In the genomic region with DNA sequence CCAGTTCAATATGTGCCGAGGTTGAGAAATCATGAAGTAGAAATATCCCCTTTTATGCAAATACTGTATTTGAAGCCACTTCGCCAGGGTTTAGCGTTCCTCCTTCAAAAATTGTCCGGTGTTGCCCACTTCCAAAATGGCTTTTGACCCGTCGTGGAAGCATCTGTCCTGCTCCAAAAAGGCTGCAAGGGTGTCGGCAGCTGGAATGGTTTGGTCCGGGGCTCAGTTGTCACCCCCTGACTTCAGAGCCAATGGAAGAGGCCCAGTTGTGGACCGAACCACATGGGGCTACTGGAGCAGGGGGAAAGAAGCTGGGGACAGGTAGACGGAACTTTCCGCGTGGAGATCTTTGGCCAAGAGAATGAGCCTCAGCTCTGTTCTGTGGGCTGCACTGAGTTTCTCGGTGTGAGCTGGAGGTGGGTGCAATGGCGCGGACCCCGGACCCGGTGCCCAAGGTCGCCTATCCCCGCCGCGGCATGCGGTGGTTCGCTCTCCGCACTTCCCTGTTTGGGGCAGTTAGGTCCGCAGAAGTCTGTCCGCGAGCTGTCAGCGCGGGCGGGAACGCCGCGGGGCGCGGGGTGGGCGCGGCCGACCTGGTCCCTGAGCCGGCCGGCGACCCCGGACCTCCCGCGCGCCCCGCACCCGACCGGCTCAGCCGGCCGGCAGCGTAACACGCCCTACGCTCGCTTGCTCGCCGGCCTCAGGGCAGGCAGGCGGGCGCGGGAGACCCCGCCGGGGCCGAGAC, we compare ENCODE assay signal across 1 cellular context.
TF ChIP-seq lines count a peak whose summit lies in the region.

ANKRD13A (plus strand) TSS at position 527 of the 745 bp plus-strand sequence. CDS start 259 bp downstream, outside the sequence.

TF ChIP-seq in HepG2, 621 proteins besides CTCF, POLR2A, EP300 and RAD21 (continued from another document and continues in another):
- TF ChIP-seq, protein P1, sequence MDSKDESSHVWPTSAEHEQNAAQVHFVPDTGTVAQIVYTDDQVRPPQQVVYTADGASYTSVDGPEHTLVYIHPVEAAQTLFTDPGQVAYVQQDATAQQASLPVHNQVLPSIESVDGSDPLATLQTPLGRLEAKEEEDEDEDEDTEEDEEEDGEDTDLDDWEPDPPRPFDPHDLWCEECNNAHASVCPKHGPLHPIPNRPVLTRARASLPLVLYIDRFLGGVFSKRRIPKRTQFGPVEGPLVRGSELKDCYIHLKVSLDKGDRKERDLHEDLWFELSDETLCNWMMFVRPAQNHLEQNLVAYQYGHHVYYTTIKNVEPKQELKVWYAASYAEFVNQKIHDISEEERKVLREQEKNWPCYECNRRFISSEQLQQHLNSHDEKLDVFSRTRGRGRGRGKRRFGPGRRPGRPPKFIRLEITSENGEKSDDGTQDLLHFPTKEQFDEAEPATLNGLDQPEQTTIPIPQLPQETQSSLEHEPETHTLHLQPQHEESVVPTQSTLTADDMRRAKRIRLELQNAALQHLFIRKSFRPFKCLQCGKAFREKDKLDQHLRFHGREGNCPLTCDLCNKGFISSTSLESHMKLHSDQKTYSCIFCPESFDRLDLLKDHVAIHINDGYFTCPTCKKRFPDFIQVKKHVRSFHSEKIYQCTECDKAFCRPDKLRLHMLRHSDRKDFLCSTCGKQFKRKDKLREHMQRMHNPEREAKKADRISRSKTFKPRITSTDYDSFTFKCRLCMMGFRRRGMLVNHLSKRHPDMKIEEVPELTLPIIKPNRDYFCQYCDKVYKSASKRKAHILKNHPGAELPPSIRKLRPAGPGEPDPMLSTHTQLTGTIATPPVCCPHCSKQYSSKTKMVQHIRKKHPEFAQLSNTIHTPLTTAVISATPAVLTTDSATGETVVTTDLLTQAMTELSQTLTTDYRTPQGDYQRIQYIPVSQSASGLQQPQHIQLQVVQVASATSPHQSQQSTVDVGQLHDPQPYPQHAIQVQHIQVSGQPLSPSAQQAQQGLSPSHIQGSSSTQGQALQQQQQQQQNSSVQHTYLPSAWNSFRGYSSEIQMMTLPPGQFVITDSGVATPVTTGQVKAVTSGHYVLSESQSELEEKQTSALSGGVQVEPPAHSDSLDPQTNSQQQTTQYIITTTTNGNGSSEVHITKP (CRISPR knock-in tag; IDR thresholded peaks at IDR 0.05; ENCODE audit: low read depth) = peak; percentile 99
- no peak for TF ChIP-seq NCOA5 (CRISPR knock-in tag; IDR thresholded peaks at IDR 0.05)
- TF ChIP-seq ZNF652 (CRISPR knock-in tag; IDR thresholded peaks at IDR 0.05; ENCODE audit: borderline replicate concordance, low read depth) = no peak
- TF ChIP-seq, protein P2, sequence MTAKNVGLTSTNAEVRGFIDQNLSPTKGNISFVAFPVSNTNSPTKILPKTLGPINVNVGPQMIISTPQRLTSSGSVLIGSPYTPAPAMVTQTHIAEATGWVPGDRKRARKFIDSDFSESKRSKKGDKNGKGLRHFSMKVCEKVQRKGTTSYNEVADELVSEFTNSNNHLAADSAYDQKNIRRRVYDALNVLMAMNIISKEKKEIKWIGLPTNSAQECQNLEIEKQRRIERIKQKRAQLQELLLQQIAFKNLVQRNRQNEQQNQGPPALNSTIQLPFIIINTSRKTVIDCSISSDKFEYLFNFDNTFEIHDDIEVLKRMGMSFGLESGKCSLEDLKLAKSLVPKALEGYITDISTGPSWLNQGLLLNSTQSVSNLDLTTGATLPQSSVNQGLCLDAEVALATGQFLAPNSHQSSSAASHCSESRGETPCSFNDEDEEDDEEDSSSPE (CRISPR knock-in tag; IDR thresholded peaks at IDR 0.05) = peak; percentile 60
- TF ChIP-seq MXI1 (IDR thresholded peaks at IDR 0.05; ENCODE audit: borderline replicate concordance, low read depth, low read length) = peak; percentile 90; the same call in 1 of the 3 replicates
- TF ChIP-seq PAX8 (CRISPR knock-in tag; IDR thresholded peaks at IDR 0.05; ENCODE audit: borderline replicate concordance) = 0 out of 2 replicates have a peak, but pooled peaks have one; percentile 65
- TF ChIP-seq ZC3H13 (CRISPR knock-in tag; IDR thresholded peaks at IDR 0.05) = no peak
- peak; percentile 34; the same call in 1 of the 2 replicates for TF ChIP-seq SRF (IDR thresholded peaks at IDR 0.05; ENCODE audit: low read depth, low read length)
- TF ChIP-seq, protein P3, sequence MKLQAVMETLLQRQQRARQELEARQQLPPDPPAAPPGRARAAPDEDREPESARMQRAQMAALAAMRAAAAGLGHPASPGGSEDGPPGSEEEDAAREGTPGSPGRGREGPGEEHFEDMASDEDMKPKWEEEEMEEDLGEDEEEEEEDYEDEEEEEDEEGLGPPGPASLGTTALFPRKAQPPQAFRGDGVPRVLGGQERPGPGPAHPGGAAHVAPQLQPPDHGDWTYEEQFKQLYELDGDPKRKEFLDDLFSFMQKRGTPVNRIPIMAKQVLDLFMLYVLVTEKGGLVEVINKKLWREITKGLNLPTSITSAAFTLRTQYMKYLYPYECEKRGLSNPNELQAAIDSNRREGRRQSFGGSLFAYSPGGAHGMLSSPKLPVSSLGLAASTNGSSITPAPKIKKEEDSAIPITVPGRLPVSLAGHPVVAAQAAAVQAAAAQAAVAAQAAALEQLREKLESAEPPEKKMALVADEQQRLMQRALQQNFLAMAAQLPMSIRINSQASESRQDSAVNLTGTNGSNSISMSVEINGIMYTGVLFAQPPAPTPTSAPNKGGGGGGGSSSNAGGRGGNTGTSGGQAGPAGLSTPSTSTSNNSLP (IDR thresholded peaks at IDR 0.05; ENCODE audit: low read depth, low read length) = peak; percentile 30; the same call in 1 of the 2 replicates
- peak; percentile 94 for TF ChIP-seq ATF7 (IDR thresholded peaks at IDR 0.05)
- TF ChIP-seq ATF7 (CRISPR knock-in tag; IDR thresholded peaks at IDR 0.05) = no peak
- TF ChIP-seq HHEX (CRISPR knock-in tag; IDR thresholded peaks at IDR 0.05) = no peak
- TF ChIP-seq SRSF1 (optimal IDR thresholded peaks at IDR 0.05; ENCODE audit: low read depth, low read length) = peak; percentile 51
- no peak for TF ChIP-seq MXD3 (CRISPR knock-in tag; IDR thresholded peaks at IDR 0.05)
- TF ChIP-seq, protein P4, sequence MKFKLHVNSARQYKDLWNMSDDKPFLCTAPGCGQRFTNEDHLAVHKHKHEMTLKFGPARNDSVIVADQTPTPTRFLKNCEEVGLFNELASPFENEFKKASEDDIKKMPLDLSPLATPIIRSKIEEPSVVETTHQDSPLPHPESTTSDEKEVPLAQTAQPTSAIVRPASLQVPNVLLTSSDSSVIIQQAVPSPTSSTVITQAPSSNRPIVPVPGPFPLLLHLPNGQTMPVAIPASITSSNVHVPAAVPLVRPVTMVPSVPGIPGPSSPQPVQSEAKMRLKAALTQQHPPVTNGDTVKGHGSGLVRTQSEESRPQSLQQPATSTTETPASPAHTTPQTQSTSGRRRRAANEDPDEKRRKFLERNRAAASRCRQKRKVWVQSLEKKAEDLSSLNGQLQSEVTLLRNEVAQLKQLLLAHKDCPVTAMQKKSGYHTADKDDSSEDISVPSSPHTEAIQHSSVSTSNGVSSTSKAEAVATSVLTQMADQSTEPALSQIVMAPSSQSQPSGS (CRISPR knock-in tag; IDR thresholded peaks at IDR 0.05) = peak; percentile 58; the same call in 1 of the 2 replicates
- 0 out of 2 replicates have a peak, but pooled peaks have one; percentile 19 for TF ChIP-seq ZNF609 (CRISPR knock-in tag; IDR thresholded peaks at IDR 0.05; ENCODE audit: borderline replicate concordance)
- TF ChIP-seq HOXA5 (CRISPR knock-in tag; IDR thresholded peaks at IDR 0.05) = peak; percentile 63
- TF ChIP-seq HNRNPH1 (optimal IDR thresholded peaks at IDR 0.05; ENCODE audit: low read depth, low read length) = no peak
- no peak for TF ChIP-seq CHCHD3 (CRISPR knock-in tag; IDR thresholded peaks at IDR 0.05)
- TF ChIP-seq SP2 (CRISPR knock-in tag; IDR thresholded peaks at IDR 0.05) = no peak; the same call in 1 of the 2 replicates
- peak; percentile 19 for TF ChIP-seq ARNTL (CRISPR knock-in tag; IDR thresholded peaks at IDR 0.05)
- TF ChIP-seq SOX13 (IDR thresholded peaks at IDR 0.05) = no peak
- peak in 1 of 2 experiments; percentile 51; a peak in 1 of 4 replicates for TF ChIP-seq SOX13 (CRISPR knock-in tag; conservative IDR thresholded peaks at IDR 0.05 in 1 of 2, IDR thresholded peaks at IDR 0.05 in 1 of 2)
- no peak for TF ChIP-seq RBM39 (IDR thresholded peaks at IDR 0.05; ENCODE audit: low read depth, low read length, poor library complexity, severe bottlenecking)
- TF ChIP-seq ZNF703 (CRISPR knock-in tag; IDR thresholded peaks at IDR 0.05; ENCODE audit: borderline replicate concordance) = no peak
- TF ChIP-seq TAF1 (CRISPR knock-in tag; IDR thresholded peaks at IDR 0.05) = peak; percentile 91
- no peak for TF ChIP-seq ATRX (CRISPR knock-in tag; IDR thresholded peaks at IDR 0.05; ENCODE audit: borderline replicate concordance)
- TF ChIP-seq, protein P5, sequence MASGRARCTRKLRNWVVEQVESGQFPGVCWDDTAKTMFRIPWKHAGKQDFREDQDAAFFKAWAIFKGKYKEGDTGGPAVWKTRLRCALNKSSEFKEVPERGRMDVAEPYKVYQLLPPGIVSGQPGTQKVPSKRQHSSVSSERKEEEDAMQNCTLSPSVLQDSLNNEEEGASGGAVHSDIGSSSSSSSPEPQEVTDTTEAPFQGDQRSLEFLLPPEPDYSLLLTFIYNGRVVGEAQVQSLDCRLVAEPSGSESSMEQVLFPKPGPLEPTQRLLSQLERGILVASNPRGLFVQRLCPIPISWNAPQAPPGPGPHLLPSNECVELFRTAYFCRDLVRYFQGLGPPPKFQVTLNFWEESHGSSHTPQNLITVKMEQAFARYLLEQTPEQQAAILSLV (CRISPR knock-in tag; IDR thresholded peaks at IDR 0.05; ENCODE audit: borderline replicate concordance) = peak; percentile 83; the same call in 1 of the 2 replicates
- TF ChIP-seq DNMT1 (CRISPR knock-in tag; IDR thresholded peaks at IDR 0.05) = 0 out of 2 replicates have a peak, but pooled peaks have one; percentile 63
- TF ChIP-seq, protein P6, sequence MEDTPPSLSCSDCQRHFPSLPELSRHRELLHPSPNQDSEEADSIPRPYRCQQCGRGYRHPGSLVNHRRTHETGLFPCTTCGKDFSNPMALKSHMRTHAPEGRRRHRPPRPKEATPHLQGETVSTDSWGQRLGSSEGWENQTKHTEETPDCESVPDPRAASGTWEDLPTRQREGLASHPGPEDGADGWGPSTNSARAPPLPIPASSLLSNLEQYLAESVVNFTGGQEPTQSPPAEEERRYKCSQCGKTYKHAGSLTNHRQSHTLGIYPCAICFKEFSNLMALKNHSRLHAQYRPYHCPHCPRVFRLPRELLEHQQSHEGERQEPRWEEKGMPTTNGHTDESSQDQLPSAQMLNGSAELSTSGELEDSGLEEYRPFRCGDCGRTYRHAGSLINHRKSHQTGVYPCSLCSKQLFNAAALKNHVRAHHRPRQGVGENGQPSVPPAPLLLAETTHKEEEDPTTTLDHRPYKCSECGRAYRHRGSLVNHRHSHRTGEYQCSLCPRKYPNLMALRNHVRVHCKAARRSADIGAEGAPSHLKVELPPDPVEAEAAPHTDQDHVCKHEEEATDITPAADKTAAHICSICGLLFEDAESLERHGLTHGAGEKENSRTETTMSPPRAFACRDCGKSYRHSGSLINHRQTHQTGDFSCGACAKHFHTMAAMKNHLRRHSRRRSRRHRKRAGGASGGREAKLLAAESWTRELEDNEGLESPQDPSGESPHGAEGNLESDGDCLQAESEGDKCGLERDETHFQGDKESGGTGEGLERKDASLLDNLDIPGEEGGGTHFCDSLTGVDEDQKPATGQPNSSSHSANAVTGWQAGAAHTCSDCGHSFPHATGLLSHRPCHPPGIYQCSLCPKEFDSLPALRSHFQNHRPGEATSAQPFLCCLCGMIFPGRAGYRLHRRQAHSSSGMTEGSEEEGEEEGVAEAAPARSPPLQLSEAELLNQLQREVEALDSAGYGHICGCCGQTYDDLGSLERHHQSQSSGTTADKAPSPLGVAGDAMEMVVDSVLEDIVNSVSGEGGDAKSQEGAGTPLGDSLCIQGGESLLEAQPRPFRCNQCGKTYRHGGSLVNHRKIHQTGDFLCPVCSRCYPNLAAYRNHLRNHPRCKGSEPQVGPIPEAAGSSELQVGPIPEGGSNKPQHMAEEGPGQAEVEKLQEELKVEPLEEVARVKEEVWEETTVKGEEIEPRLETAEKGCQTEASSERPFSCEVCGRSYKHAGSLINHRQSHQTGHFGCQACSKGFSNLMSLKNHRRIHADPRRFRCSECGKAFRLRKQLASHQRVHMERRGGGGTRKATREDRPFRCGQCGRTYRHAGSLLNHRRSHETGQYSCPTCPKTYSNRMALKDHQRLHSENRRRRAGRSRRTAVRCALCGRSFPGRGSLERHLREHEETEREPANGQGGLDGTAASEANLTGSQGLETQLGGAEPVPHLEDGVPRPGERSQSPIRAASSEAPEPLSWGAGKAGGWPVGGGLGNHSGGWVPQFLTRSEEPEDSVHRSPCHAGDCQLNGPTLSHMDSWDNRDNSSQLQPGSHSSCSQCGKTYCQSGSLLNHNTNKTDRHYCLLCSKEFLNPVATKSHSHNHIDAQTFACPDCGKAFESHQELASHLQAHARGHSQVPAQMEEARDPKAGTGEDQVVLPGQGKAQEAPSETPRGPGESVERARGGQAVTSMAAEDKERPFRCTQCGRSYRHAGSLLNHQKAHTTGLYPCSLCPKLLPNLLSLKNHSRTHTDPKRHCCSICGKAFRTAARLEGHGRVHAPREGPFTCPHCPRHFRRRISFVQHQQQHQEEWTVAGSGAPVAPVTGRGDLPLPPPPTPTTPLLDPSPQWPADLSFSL (CRISPR knock-in tag; IDR thresholded peaks at IDR 0.05) = 0 out of 2 replicates have a peak, but pooled peaks have one; percentile 11
